8 cellular contexts compared by ENCODE assay signal in the genomic region with DNA sequence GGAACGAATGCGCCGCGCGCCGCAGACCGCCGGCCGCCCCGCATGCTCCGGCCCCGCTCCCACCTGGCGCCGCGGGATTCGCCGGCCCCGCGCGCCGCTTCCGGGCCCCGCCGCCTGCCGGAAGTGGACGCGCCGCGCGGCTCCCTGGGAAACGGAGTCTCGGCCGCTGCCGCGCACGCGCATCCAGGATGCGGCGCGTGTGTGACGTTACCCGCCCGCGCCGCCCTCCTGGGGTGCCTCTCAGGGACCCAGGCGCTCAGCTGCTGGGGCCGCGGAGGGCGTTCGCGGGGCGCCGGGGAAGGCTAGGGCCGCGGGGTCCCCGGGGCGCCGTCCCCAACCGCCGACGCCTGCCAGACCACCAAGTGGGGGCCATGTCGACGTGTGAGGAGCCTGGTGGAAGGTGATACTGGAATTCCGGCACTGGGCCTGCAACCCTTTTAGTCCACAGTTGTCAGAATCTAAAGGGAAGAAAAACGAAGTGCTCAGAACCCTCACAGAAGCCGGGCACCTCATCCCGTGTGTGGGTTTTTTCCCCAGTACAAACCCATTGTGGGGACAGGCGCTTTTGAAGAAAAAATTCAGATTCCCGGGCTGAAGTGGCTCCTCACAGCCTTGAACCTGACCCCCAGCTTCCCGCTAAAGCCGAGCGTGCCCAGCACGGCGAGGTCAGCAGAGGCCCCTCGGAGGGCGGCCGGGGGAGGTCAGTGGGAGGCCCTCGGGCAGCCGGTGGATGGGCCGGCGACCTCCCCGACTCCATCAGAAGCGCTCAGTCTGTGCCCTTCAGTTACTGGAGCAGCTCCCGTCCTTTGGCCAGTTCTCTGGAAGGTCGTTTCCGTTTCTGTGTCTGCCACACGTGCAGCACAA. TPM values are rescaled to one million over a fixed set of nuclear protein-coding genes. Genes with fewer than 3 reads are reported as not detected.
DNase-seq lines count a peak whose midpoint lies in the region; ATAC-seq, FAIRE-seq and TF ChIP-seq lines count a peak whose summit lies in the region.

A gene with protein sequence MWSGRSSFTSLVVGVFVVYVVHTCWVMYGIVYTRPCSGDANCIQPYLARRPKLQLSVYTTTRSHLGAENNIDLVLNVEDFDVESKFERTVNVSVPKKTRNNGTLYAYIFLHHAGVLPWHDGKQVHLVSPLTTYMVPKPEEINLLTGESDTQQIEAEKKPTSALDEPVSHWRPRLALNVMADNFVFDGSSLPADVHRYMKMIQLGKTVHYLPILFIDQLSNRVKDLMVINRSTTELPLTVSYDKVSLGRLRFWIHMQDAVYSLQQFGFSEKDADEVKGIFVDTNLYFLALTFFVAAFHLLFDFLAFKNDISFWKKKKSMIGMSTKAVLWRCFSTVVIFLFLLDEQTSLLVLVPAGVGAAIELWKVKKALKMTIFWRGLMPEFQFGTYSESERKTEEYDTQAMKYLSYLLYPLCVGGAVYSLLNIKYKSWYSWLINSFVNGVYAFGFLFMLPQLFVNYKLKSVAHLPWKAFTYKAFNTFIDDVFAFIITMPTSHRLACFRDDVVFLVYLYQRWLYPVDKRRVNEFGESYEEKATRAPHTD (minus strand): TSS at position 125 of the 864 bp plus-strand sequence. CDS start 258 bp downstream, outside the sequence.

- peaks cover 24% of the 10 kb centered on the region for H3K4me1 ChIP-seq in HepG2 (ENCODE audit: insufficient read depth, low read length)

- peak within 1 kb of the TSS; percentile 94 for H3K4me3 ChIP-seq in BJ (ENCODE audit: low read depth, low read length)
- H3K4me3 ChIP-seq in HepG2 (replicated peaks in 1 of 3; ENCODE audit: insufficient read depth in 1 of 3, low read depth in 2 of 3, low read length in 3 of 3): peak within 1 kb of the TSS; percentile 72 to 91 (median 90)

- CTCF ChIA-PET in BJ (lab: Yijun Ruan, JAX): interaction anchor here (1.0 to 1.9 kb wide), 2 partner anchors 300 to 403 kb away, joined by 3 to 7 read pairs; no protein-coding TSS in a partner anchor
- CTCF ChIA-PET in HepG2 (lab: Yijun Ruan, JAX; ENCODE audit: low intra/inter-chr PET ratio, low total read pairs): no interaction called here

- H3K4me2 ChIP-seq in HepG2 (ENCODE audit: low read depth, low read length): peak within 1 kb of the TSS; percentile 96

- no peaks in the 10 kb centered on the region for H4K20me1 ChIP-seq in HepG2 (ENCODE audit: insufficient read depth, low read length)

- 3% methylated on average over 7 of the region's 87 CpGs for WGBS in HepG2 (ENCODE audit: low lambda C conversion rate)

- H3K9ac ChIP-seq in HepG2 (ENCODE audit: insufficient read depth, low read depth, low read length): peak within 1 kb of the TSS; percentile 95

- POLR2A ChIA-PET in BJ (lab: Charles Lee): no interaction called here
- POLR2A ChIA-PET in HepG2 (lab: Yijun Ruan, JAX): interaction anchor here (1.0 to 3.0 kb wide), 2 partner anchors 17 to 30 kb away, joined by 3 to 12 read pairs; no protein-coding TSS in a partner anchor

- no peaks in the 10 kb centered on the region for H3K27me3 ChIP-seq in BJ (ENCODE audit: control insufficient read depth, insufficient read depth, low read length)
- H3K27me3 ChIP-seq in HepG2 (ENCODE audit: control insufficient read depth in 1 of 2, insufficient read depth in 2 of 2, low read length in 2 of 2): no peaks in the 10 kb centered on the region

- 0 out of 2 replicates have a peak, but pooled peaks have one; percentile 8 for TF ChIP-seq RAD21 in HepG2 (CRISPR knock-in tag; IDR thresholded peaks at IDR 0.05)

- peak within 1 kb of the TSS; percentile 68 for H3K27ac ChIP-seq in HepG2 (ENCODE audit: extremely low read length, insufficient read depth, low read length)

- no peaks in the 10 kb centered on the region for H3K9me3 ChIP-seq in HepG2 (ENCODE audit: low read length)

- DNase-seq in BJ (ENCODE audit: low read depth) (peak; percentile 20), GM19240 (ENCODE audit: insufficient read length, low spot score) (peak; percentile 98), NCI-H526 treated with DMSO at 0.1 percent for 48 hours (lab: John Stamatoyannopoulos, UW) (peak; percentile 52), dermis blood vessel endothelial cell (peak; percentile 92), HepG2 (ENCODE audit: low spot score) (peak; percentile 69)
- DNase-seq in activated CD4-positive, alpha-beta T cell treated with anti-CD3 and anti-CD28 coated beads, Interleukin-2, amount 50 U/mL, for 4 hours: peak; percentile 77 to 84
- DNase-seq in stimulated activated CD4-positive, alpha-beta T cell treated with anti-CD3 and anti-CD28 coated beads, Interleukin-2, amount 100 ng/mL, for 48 hours: peak; percentile 82 to 87

- TF ChIP-seq CTCF in BJ (IDR thresholded peaks at IDR 0.05; ENCODE audit: insufficient read depth, low read depth, low read length) (no peak), HepG2 (CRISPR knock-in tag; IDR thresholded peaks at IDR 0.05) (no peak)

- ATAC-seq in HG03457 (IDR thresholded peaks at IDR 0.05; ENCODE audit: unreplicated experiment) (peak; percentile 75), HepG2 (peak; percentile 86)

- in situ Hi-C loops in HepG2 (cut with HindIII; ENCODE audit: extremely low pct_ligation_motif_present, low pct_unique_long_range_greater_than_20kb): no loop called here

- H3K36me3 ChIP-seq in BJ (ENCODE audit: control insufficient read depth, insufficient read depth, low read length) (peaks cover 9% of the 10 kb centered on the region), HepG2 (replicated peaks in 1 of 2; ENCODE audit: control insufficient read depth in 1 of 2, insufficient read depth in 2 of 2, low read length in 2 of 2) (peaks cover 15 to 28% of the 10 kb centered on the region in 2 experiments; a peak in 4 of 5 replicates)

- H2AFZ ChIP-seq in HepG2 (ENCODE audit: low read length): no peak within 1 kb of the TSS

- intact Hi-C loops in HepG2 (cut with micrococcal nuclease; ENCODE audit: unreplicated experiment): no loop called here

- no peak for TF ChIP-seq EP300 in HepG2 (IDR thresholded peaks at IDR 0.05; ENCODE audit: low read depth in 2 of 2, low read length in 2 of 2)
- TF ChIP-seq EP300 in HepG2 (CRISPR knock-in tag; IDR thresholded peaks at IDR 0.05; ENCODE audit: borderline replicate concordance): no peak

- FAIRE-seq in HepG2 (lab: Jason Lieb, UNC): no peak

- peaks cover 17% of the 10 kb centered on the region for H3K79me2 ChIP-seq in HepG2 (ENCODE audit: insufficient read depth, low read length)

- BruUV-seq in HepG2 (replicated peaks; lab: Mats Ljungman, UMichigan): TSS peak; percentile 78

- peak; percentile 51 to 70 for TF ChIP-seq POLR2A in HepG2 (IDR thresholded peaks at IDR 0.05; ENCODE audit: insufficient read depth in 1 of 2, low read depth in 2 of 2, low read length in 2 of 2)

TF ChIP-seq in HepG2, 621 proteins besides CTCF, POLR2A, EP300 and RAD21 (continues in another document):
- TF ChIP-seq TEAD2 (CRISPR knock-in tag; IDR thresholded peaks at IDR 0.05) (no peak), ZC3H13 (CRISPR knock-in tag; IDR thresholded peaks at IDR 0.05) (no peak), IRF2 (CRISPR knock-in tag; IDR thresholded peaks at IDR 0.05) (0 out of 2 replicates have a peak, but pooled peaks have one; percentile 38), ZSCAN29 (CRISPR knock-in tag; conservative IDR thresholded peaks at IDR 0.05) (no peak), HMG20B (CRISPR knock-in tag; conservative IDR thresholded peaks at IDR 0.05) (no peak), GTF2F1 (IDR thresholded peaks at IDR 0.05; ENCODE audit: low read length) (no peak), PHF20 (CRISPR knock-in tag; IDR thresholded peaks at IDR 0.05) (peak; percentile 95), YEATS2 (CRISPR knock-in tag; IDR thresholded peaks at IDR 0.05; ENCODE audit: borderline replicate concordance) (no peak), ZBTB21 (CRISPR knock-in tag; IDR thresholded peaks at IDR 0.05) (no peak), ELF1 (CRISPR knock-in tag; IDR thresholded peaks at IDR 0.05) (peak; percentile 75)
- TF ChIP-seq, protein P1, sequence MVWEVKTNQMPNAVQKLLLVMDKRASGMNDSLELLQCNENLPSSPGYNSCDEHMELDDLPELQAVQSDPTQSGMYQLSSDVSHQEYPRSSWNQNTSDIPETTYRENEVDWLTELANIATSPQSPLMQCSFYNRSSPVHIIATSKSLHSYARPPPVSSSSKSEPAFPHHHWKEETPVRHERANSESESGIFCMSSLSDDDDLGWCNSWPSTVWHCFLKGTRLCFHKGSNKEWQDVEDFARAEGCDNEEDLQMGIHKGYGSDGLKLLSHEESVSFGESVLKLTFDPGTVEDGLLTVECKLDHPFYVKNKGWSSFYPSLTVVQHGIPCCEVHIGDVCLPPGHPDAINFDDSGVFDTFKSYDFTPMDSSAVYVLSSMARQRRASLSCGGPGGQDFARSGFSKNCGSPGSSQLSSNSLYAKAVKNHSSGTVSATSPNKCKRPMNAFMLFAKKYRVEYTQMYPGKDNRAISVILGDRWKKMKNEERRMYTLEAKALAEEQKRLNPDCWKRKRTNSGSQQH (CRISPR knock-in tag; IDR thresholded peaks at IDR 0.05; ENCODE audit: low read depth): no peak

RNA-seq across cellular contexts. Expression of the gene that starts here (rescaled TPM):
- polyA plus RNA-seq in BJ (2011; rRNA removed) (115 and 145 TPM in 2 replicates), HepG2 (2011; rRNA removed) (80.3 and 99.3 TPM in 2 replicates)
- 112 and 155 TPM in 2 replicates for polyA minus RNA-seq in BJ (2011; rRNA and poly(A)+ RNA removed)
- total RNA-seq in dermis blood vessel endothelial cell (234 and 315 TPM in 2 replicates), HepG2 (2016; rRNA removed; fragmentation: Illumina TruSeq; extraction: Trizol) (65.4 and 124 TPM in 2 replicates)
- 165 and 166 TPM in 2 replicates for total RNA-seq in HepG2 (2016; cell fraction: cytosol; rRNA removed; fragmentation: Illumina TruSeq; extraction: Trizol; ENCODE audit: low read depth)
- 72.1 and 131 TPM in 2 replicates for total RNA-seq in HepG2 (2016; cell fraction: insoluble cytoplasmic fraction; rRNA removed; fragmentation: Illumina TruSeq; extraction: Trizol)
- 271 and 285 TPM in 2 replicates for total RNA-seq in HepG2 (2016; cell fraction: membrane; rRNA removed; fragmentation: Illumina TruSeq; extraction: Trizol)
- 76.4 and 77.0 TPM in 2 replicates for total RNA-seq in HepG2 (2016; cell fraction: nucleus; rRNA removed; fragmentation: Illumina TruSeq; extraction: Trizol)
- polyA plus RNA-seq in HepG2 (2011; cell fraction: cytosol; rRNA removed): 102 and 119 TPM in 2 replicates
- 99.8 and 103 TPM in 2 replicates for polyA plus RNA-seq in HepG2 (2011; cell fraction: nucleus; rRNA removed)
- 43.6 and 60.3 TPM in 2 replicates for polyA plus RNA-seq in HepG2 (2012)
- 124 and 168 TPM in 2 replicates for polyA plus RNA-seq in HepG2 (2016; cell fraction: cytosol; fragmentation: Illumina TruSeq; extraction: Trizol; ENCODE audit: low read depth)
- polyA plus RNA-seq in HepG2 (2016; cell fraction: insoluble cytoplasmic fraction; fragmentation: Illumina TruSeq; extraction: Trizol; ENCODE audit: low read depth): 83.6 and 94.2 TPM in 2 replicates
- 184 and 217 TPM in 2 replicates for polyA plus RNA-seq in HepG2 (2016; cell fraction: membrane; fragmentation: Illumina TruSeq; extraction: Trizol; ENCODE audit: low read depth)
- polyA plus RNA-seq in HepG2 (2016; cell fraction: nucleus; fragmentation: Illumina TruSeq; extraction: Trizol; ENCODE audit: insufficient read depth, low read depth): 147 and 155 TPM in 2 replicates
- 281 and 712 TPM in 2 replicates for polyA minus RNA-seq in HepG2 (2011; rRNA and poly(A)+ RNA removed; ENCODE audit: low replicate concordance)
- polyA minus RNA-seq in HepG2 (2011; cell fraction: cytosol; rRNA and poly(A)+ RNA removed): 45.2 and 56.5 TPM in 2 replicates
- 37.0 and 46.2 TPM in 2 replicates for polyA minus RNA-seq in HepG2 (2011; cell fraction: nucleus; rRNA and poly(A)+ RNA removed)

Comparison
In these comparisons a context has a peak if more than half of its experiments do, and no peak if none do; other contexts are left out.
1. Peak in every context shown above with its lines: DNase-seq, ATAC-seq, H3K4me3 ChIP-seq and H3K27ac ChIP-seq.
2. DNase-seq: peak in every context shown above with its lines; median percentile 98 in GM19240; 92 in dermis blood vessel endothelial cell; 84 in stimulated activated CD4-positive, alpha-beta T cell treated with anti-CD3 and anti-CD28 coated beads, Interleukin-2, amount 100 ng/mL, for 48 hours; 80 in activated CD4-positive, alpha-beta T cell treated with anti-CD3 and anti-CD28 coated beads, Interleukin-2, amount 50 U/mL, for 4 hours; 69 in HepG2; 52 in NCI-H526 treated with DMSO at 0.1 percent for 48 hours; 20 in BJ.